ENCODE assay signal across 15 cellular contexts in the genomic region with DNA sequence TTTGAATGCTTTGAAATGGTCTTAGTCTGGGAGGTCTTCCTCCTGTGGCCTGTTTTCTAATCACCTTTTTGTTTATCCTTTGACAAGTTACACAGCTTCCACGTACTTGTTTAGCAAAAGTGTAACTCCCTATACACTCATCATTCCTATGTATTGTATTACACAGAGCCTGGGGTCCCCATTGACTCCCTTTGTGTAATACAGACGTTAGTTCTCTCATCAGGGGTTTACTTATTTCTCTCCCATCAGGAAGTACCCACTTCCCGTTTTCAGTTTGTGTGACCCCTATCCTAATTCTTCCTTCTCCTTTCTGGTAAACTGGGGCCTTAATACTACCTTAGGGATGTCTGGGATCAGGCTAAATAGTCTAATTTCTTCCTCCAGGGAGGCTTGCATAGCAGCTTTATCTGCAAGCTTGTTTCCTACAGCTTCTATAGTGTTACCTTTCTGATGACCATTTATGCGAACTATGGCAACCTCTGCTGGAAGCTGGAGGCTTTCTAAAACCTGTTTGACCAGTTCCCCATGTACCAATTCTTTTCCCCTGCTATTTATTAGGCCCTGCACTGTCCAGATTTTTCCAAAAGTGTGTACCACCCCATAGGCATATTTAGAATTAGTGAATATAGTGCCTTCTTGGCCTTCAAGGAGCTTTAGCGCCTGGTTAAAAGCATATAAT. TPM values are rescaled to one million over a fixed set of nuclear protein-coding genes. Genes with fewer than 3 reads are reported as not detected.
DNase-seq lines count a peak whose midpoint lies in the region; ATAC-seq, FAIRE-seq and TF ChIP-seq lines count a peak whose summit lies in the region.
"Had no signal": no experiment of that assay in that cellular context is flagged by ENCODE, and none has a peak within 500 bp of the region (broad histone marks: within the 10 kb centered on the region; RNA-seq: fewer than 3 reads in every experiment).

No MANE protein-coding gene starts in this region.

- ATAC-seq in activated naive CD8-positive, alpha-beta T cell treated with anti-CD3 and anti-CD28 coated beads, Interleukin-2, amount 50 U/mL, for 24 hours = no peak
- ATAC-seq in upper lobe of left lung (ENCODE audit: low FRiP score in 2 of 2) (peak in 1 of 2 donors; percentile 61), HG03139 (IDR thresholded peaks at IDR 0.05; ENCODE audit: unreplicated experiment) (no peak)
- ATAC-seq: activated CD4-positive, CD25-positive, alpha-beta regulatory T cell treated with anti-CD3 and anti-CD28 coated beads, Interleukin-2, amount 50 U/mL, for 24 hours had no signal

- TF ChIP-seq EP300 in upper lobe of left lung (IDR thresholded peaks at IDR 0.05) = no peak

- TF ChIP-seq POLR2A in upper lobe of left lung (IDR thresholded peaks at IDR 0.05) (no peak), GM12892 (IDR thresholded peaks at IDR 0.05; ENCODE audit: low read depth, low read length) (no peak)

- DNase-seq in activated naive CD8-positive, alpha-beta T cell treated with anti-CD3 and anti-CD28 coated beads, Interleukin-2, amount 50 U/mL, for 24 hours = no peak
- DNase-seq in MV-4-11 (lab: John Stamatoyannopoulos, UW) = peak; percentile 84
- no peak for DNase-seq in upper lobe of left lung
- DNase-seq in stimulated activated CD8-positive, alpha-beta memory T cell treated with anti-CD3 and anti-CD28 coated beads, Interleukin-4, amount 100 ng/mL, for 48 hours = no peak
- no peak for DNase-seq in GM12892 (ENCODE audit: insufficient read length)
- DNase-seq: activated gamma-delta T cell, NCI-H526 treated with DMSO at 0.1 percent for 48 hours had no signal

- no peak overlapping the region for H3K4me3 ChIP-seq in upper lobe of left lung

- no peak for TF ChIP-seq CTCF in upper lobe of left lung (IDR thresholded peaks at IDR 0.05)

- H3K27me3 Mint-ChIP-seq in activated naive CD8-positive, alpha-beta T cell = no peaks in the 10 kb centered on the region
- H3K27me3 Mint-ChIP-seq in activated naive CD8-positive, alpha-beta T cell treated with anti-CD3 and anti-CD28 coated beads, Interleukin-2, amount 50 U/mL, for 24 hours = no peaks in the 10 kb centered on the region
- H3K27me3 Mint-ChIP-seq in dendritic cell treated with granulocyte-macrophage colony-stimulating factor and Interleukin-4, amounts not matched to agents 40 ng/mL and 50 ng/mL, for 4 days = no peaks in the 10 kb centered on the region

- H3K36me3 Mint-ChIP-seq in activated naive CD8-positive, alpha-beta T cell = peaks cover 48% of the 10 kb centered on the region
- H3K36me3 Mint-ChIP-seq in activated naive CD8-positive, alpha-beta T cell treated with anti-CD3 and anti-CD28 coated beads, Interleukin-2, amount 50 U/mL, for 24 hours (ENCODE audit: low read depth) = peaks cover 59% of the 10 kb centered on the region
- H3K36me3 Mint-ChIP-seq in dendritic cell treated with granulocyte-macrophage colony-stimulating factor and Interleukin-4, amounts not matched to agents 40 ng/mL and 50 ng/mL, for 4 days (ENCODE audit: low read depth) = peaks cover 34% of the 10 kb centered on the region

- no peaks in the 10 kb centered on the region for H3K36me3 ChIP-seq in upper lobe of left lung

- peaks cover 59% of the 10 kb centered on the region for H3K4me1 Mint-ChIP-seq in activated naive CD8-positive, alpha-beta T cell (ENCODE audit: low read depth)
- peaks cover 46% of the 10 kb centered on the region for H3K4me1 Mint-ChIP-seq in activated naive CD8-positive, alpha-beta T cell treated with anti-CD3 and anti-CD28 coated beads, Interleukin-2, amount 50 U/mL, for 24 hours
- peaks cover 94% of the 10 kb centered on the region for H3K4me1 Mint-ChIP-seq in dendritic cell treated with granulocyte-macrophage colony-stimulating factor and Interleukin-4, amounts not matched to agents 40 ng/mL and 50 ng/mL, for 4 days (ENCODE audit: low read depth)

- intact Hi-C loops in dendritic cell treated with granulocyte-macrophage colony-stimulating factor and Interleukin-4, amounts not matched to agents 40 ng/mL and 50 ng/mL, for 4 days (cut with micrococcal nuclease) = no loop called here

- WGBS in upper lobe of left lung, 2 donors = 69 to 73% methylated on average over 5 of the region's 5 CpGs

- H3K9me3 ChIP-seq in upper lobe of left lung = no peaks in the 10 kb centered on the region

- peak overlapping the region; percentile 37 for H3K27ac Mint-ChIP-seq in activated naive CD8-positive, alpha-beta T cell
- no peak overlapping the region for H3K27ac Mint-ChIP-seq in activated naive CD8-positive, alpha-beta T cell treated with anti-CD3 and anti-CD28 coated beads, Interleukin-2, amount 50 U/mL, for 24 hours
- peak overlapping the region; percentile 55 for H3K27ac Mint-ChIP-seq in dendritic cell treated with granulocyte-macrophage colony-stimulating factor and Interleukin-4, amounts not matched to agents 40 ng/mL and 50 ng/mL, for 4 days
- H3K27ac Mint-ChIP-seq: T-helper 1 cell treated with Interleukin-12 subunit alpha and Interleukin-12 subunit beta and Interleukin-4 antibody, amounts not matched to agents 30 μg/mL and 1 μg/mL, for 36 hours had no signal

- H3K4me1 ChIP-seq in upper lobe of left lung = peaks cover 27 to 46% (median 37%) of the 10 kb centered on the region in 4 donors

- no peaks in the 10 kb centered on the region for H3K27me3 ChIP-seq in upper lobe of left lung

- H3K27ac ChIP-seq in upper lobe of left lung = peak overlapping the region in 3 of 4 donors; percentile 45 to 52 (median 49)
- H3K27ac ChIP-seq: KMS-11 had no signal

- FAIRE-seq in GM12892 (lab: Jason Lieb, UNC) = no peak
- FAIRE-seq: D721Med, urothelium cell line had no signal

- peaks cover 4% of the 10 kb centered on the region for H3K9me3 Mint-ChIP-seq in activated naive CD8-positive, alpha-beta T cell (ENCODE audit: low read depth)
- H3K9me3 Mint-ChIP-seq in activated naive CD8-positive, alpha-beta T cell treated with anti-CD3 and anti-CD28 coated beads, Interleukin-2, amount 50 U/mL, for 24 hours = peaks cover 19% of the 10 kb centered on the region
- H3K9me3 Mint-ChIP-seq in dendritic cell treated with granulocyte-macrophage colony-stimulating factor and Interleukin-4, amounts not matched to agents 40 ng/mL and 50 ng/mL, for 4 days = peaks cover 9% of the 10 kb centered on the region

- no peak overlapping the region for H3K4me3 Mint-ChIP-seq in activated naive CD8-positive, alpha-beta T cell
- no peak overlapping the region for H3K4me3 Mint-ChIP-seq in activated naive CD8-positive, alpha-beta T cell treated with anti-CD3 and anti-CD28 coated beads, Interleukin-2, amount 50 U/mL, for 24 hours
- peak overlapping the region; percentile 4 for H3K4me3 Mint-ChIP-seq in dendritic cell treated with granulocyte-macrophage colony-stimulating factor and Interleukin-4, amounts not matched to agents 40 ng/mL and 50 ng/mL, for 4 days
- H3K4me3 Mint-ChIP-seq: T-helper 1 cell treated with Interleukin-12 subunit alpha and Interleukin-12 subunit beta and Interleukin-4 antibody, amounts not matched to agents 30 μg/mL and 1 μg/mL, for 36 hours had no signal

RNA-seq across cellular contexts. Expression of a gene that starts 22.4 kb away (rescaled TPM):
- total RNA-seq in upper lobe of left lung = 100 to 1,000 TPM in 1 of 6 donors, 10 to 100 TPM in 5; 34.7 to 117 (median 74.2) TPM
- polyA plus RNA-seq in GM12892 (2012; ENCODE audit: missing spikeins) = 43.2 TPM

RNA-seq across cellular contexts. Expression of a gene that starts 43.1 kb away (rescaled TPM):
- total RNA-seq in upper lobe of left lung = 100 to 1,000 TPM in 4 of 6 donors, 10 to 100 TPM in 2; 84.5 to 307 (median 146) TPM
- polyA plus RNA-seq in GM12892 (2012; ENCODE audit: missing spikeins) = 79.9 TPM
